ENCODE assay signal across 39 cellular contexts in genomic region chr7:10773430-10773829, GRCh38.
"Had no signal": no experiment of that assay in that cellular context is flagged by ENCODE, and none has a peak within 500 bp of the region (broad histone marks: within the 10 kb centered on the region; RNA-seq: fewer than 3 reads in every experiment).

No MANE protein-coding gene starts in this region.

- H3K27me3 Mint-ChIP-seq: activated naive CD4-positive, alpha-beta T cell treated with anti-CD3 and anti-CD28 coated beads, Interleukin-2, amount 10 ng/mL, durations not matched to agents 7 days and 5 days; activated naive CD4-positive, alpha-beta T cell treated with anti-CD3 and anti-CD28 coated beads, Interleukin-2, amount 50 U/mL, for 24 hours; activated naive CD8-positive, alpha-beta T cell; activated naive CD8-positive, alpha-beta T cell treated with anti-CD3 and anti-CD28 coated beads for 36 hours; activated naive CD8-positive, alpha-beta T cell treated with anti-CD3 and anti-CD28 coated beads, Interleukin-2, amount 10 ng/mL, durations not matched to agents 7 days and 5 days; activated naive CD8-positive, alpha-beta T cell treated with anti-CD3 and anti-CD28 coated beads, Interleukin-2, amount 50 U/mL, for 24 hours; activated T-cell treated with anti-CD3 and anti-CD28 coated beads, Interleukin-2, amount 50 U/mL, for 24 hours; activated T-helper 17 cell treated with anti-CD3 and anti-CD28 coated beads, Interleukin-2, amount 50 U/mL, for 72 hours; central memory CD8-positive, alpha-beta T cell had no signal

- ATAC-seq: activated naive CD4-positive, alpha-beta T cell treated with anti-CD3 and anti-CD28 coated beads, Interleukin-2, amount 50 U/mL, for 72 hours; activated naive CD8-positive, alpha-beta T cell treated with anti-CD3 and anti-CD28 coated beads, Interleukin-2, amount 50 U/mL, for 24 hours; activated T-cell treated with anti-CD3 and anti-CD28 coated beads, Interleukin-2, amount 50 U/mL, for 4 hours; activated T-cell treated with anti-CD3 and anti-CD28 coated beads, Interleukin-2, amount 50 U/mL, for 72 hours; activated T-helper 17 cell treated with anti-CD3 and anti-CD28 coated beads, Interleukin-2, amount 50 U/mL, for 72 hours; body of pancreas had no signal

- H3K27ac Mint-ChIP-seq: activated naive CD4-positive, alpha-beta T cell treated with anti-CD3 and anti-CD28 coated beads for 36 hours; activated naive CD4-positive, alpha-beta T cell treated with anti-CD3 and anti-CD28 coated beads, Interleukin-2, amount 10 ng/mL, durations not matched to agents 7 days and 5 days; activated naive CD4-positive, alpha-beta T cell treated with anti-CD3 and anti-CD28 coated beads, Interleukin-2, amount 50 U/mL, for 24 hours; activated naive CD4-positive, alpha-beta T cell treated with anti-CD3 and anti-CD28 coated beads, Interleukin-2, amount 50 U/mL, for 72 hours; activated naive CD8-positive, alpha-beta T cell; activated naive CD8-positive, alpha-beta T cell treated with anti-CD3 and anti-CD28 coated beads for 36 hours; activated naive CD8-positive, alpha-beta T cell treated with anti-CD3 and anti-CD28 coated beads, Interleukin-2, amount 10 ng/mL, durations not matched to agents 7 days and 5 days; activated naive CD8-positive, alpha-beta T cell treated with anti-CD3 and anti-CD28 coated beads, Interleukin-2, amount 50 U/mL, for 24 hours; activated T-cell treated with anti-CD3 and anti-CD28 coated beads, Interleukin-2, amount 50 U/mL, for 24 hours; activated T-cell treated with anti-CD3 and anti-CD28 coated beads, Interleukin-2, amount 50 U/mL, for 72 hours; activated T-helper 1 cell treated with anti-CD3 and anti-CD28 coated beads, Interleukin-12 subunit alpha, Interleukin-12 subunit beta, Interleukin-2, Interleukin-4 antibody, amounts not matched to agents 30 ng/mL and 10 ng/mL and 1 ng/mL, durations not matched to agents 14 hours and 24 hours and 36 hours; activated T-helper 17 cell treated with anti-CD3 and anti-CD28 coated beads, Interleukin-2, amount 50 U/mL, for 72 hours; activated T-helper 2 cell treated with anti-CD3 and anti-CD28 coated beads, Interferon-gamma antibody, Interleukin-2, Interleukin-4, amounts not matched to agents 10 μg/mL and 5 μg/mL and 100 μg/mL, durations not matched to agents 14 hours and 24 hours and 36 hours; brain had no signal

- DNase-seq: activated effector memory CD4-positive, alpha-beta T cell treated with anti-CD3 and anti-CD28 coated beads, Interleukin-2, amount 50 U/mL, for 16 hours; activated effector memory CD4-positive, alpha-beta T cell treated with Interleukin-2 at 50 U/mL for 16 hours; activated gamma-delta T cell; activated gamma-delta T cell treated with Interleukin-2 at 50 U/mL for 16 hours; activated naive CD4-positive, alpha-beta T cell; activated naive CD4-positive, alpha-beta T cell treated with anti-CD3 and anti-CD28 coated beads for 36 hours; activated naive CD4-positive, alpha-beta T cell treated with anti-CD3 and anti-CD28 coated beads, Interleukin-2, amount 10 ng/mL, durations not matched to agents 7 days and 5 days; activated naive CD4-positive, alpha-beta T cell treated with anti-CD3 and anti-CD28 coated beads, Interleukin-2, amount 50 U/mL, for 16 hours; activated naive CD4-positive, alpha-beta T cell treated with Interleukin-2 at 50 U/mL for 16 hours; activated naive CD8-positive, alpha-beta T cell treated with anti-CD3 and anti-CD28 coated beads for 36 hours; activated naive CD8-positive, alpha-beta T cell treated with anti-CD3 and anti-CD28 coated beads, Interleukin-2, amount 10 ng/mL, durations not matched to agents 7 days and 5 days; activated naive CD8-positive, alpha-beta T cell treated with anti-CD3 and anti-CD28 coated beads, Interleukin-2, amount 50 U/mL, for 24 hours; activated T-cell treated with anti-CD3 and anti-CD28 coated beads for 4 hours; activated T-cell treated with anti-CD3 and anti-CD28 coated beads, Interleukin-2, amount 50 U/mL, for 1 hour; activated T-cell treated with anti-CD3 and anti-CD28 coated beads, Interleukin-2, amount 50 U/mL, for 24 hours; activated T-cell treated with anti-CD3 and anti-CD28 coated beads, Interleukin-2, amount 50 U/mL, for 4 hours; activated T-cell treated with anti-CD3 and anti-CD28 coated beads, Interleukin-2, amount 50 U/mL, for 48 hours; activated T-cell treated with anti-CD3 and anti-CD28 coated beads, Interleukin-2, amount 50 U/mL, for 72 hours; adrenal gland; amniotic stem cell; amygdala; anterior cingulate cortex; aorta; body of pancreas; brain microvascular endothelial cell; caudate nucleus; central memory CD4-positive, alpha-beta T cell; cerebellar nuclear complex had no signal

- H3K9me3 Mint-ChIP-seq: activated naive CD4-positive, alpha-beta T cell treated with anti-CD3 and anti-CD28 coated beads for 36 hours; activated naive CD4-positive, alpha-beta T cell treated with anti-CD3 and anti-CD28 coated beads, Interleukin-2, amount 10 ng/mL, durations not matched to agents 7 days and 5 days; activated naive CD4-positive, alpha-beta T cell treated with anti-CD3 and anti-CD28 coated beads, Interleukin-2, amount 50 U/mL, for 24 hours; activated naive CD4-positive, alpha-beta T cell treated with anti-CD3 and anti-CD28 coated beads, Interleukin-2, amount 50 U/mL, for 72 hours; activated naive CD8-positive, alpha-beta T cell treated with anti-CD3 and anti-CD28 coated beads for 36 hours; activated naive CD8-positive, alpha-beta T cell treated with anti-CD3 and anti-CD28 coated beads, Interleukin-2, amount 10 ng/mL, durations not matched to agents 7 days and 5 days; activated naive CD8-positive, alpha-beta T cell treated with anti-CD3 and anti-CD28 coated beads, Interleukin-2, amount 50 U/mL, for 24 hours; activated T-cell treated with anti-CD3 and anti-CD28 coated beads, Interleukin-2, amount 50 U/mL, for 24 hours; activated T-cell treated with anti-CD3 and anti-CD28 coated beads, Interleukin-2, amount 50 U/mL, for 4 hours; activated T-cell treated with anti-CD3 and anti-CD28 coated beads, Interleukin-2, amount 50 U/mL, for 72 hours; activated T-helper 1 cell treated with anti-CD3 and anti-CD28 coated beads, Interleukin-12 subunit alpha, Interleukin-12 subunit beta, Interleukin-2, Interleukin-4 antibody, amounts not matched to agents 30 ng/mL and 10 ng/mL and 1 ng/mL, durations not matched to agents 14 hours and 24 hours and 36 hours; activated T-helper 17 cell treated with anti-CD3 and anti-CD28 coated beads, Interleukin-2, amount 50 U/mL, for 72 hours; activated T-helper 2 cell treated with anti-CD3 and anti-CD28 coated beads, Interferon-gamma antibody, Interleukin-2, Interleukin-4, amounts not matched to agents 10 μg/mL and 5 μg/mL and 100 μg/mL, durations not matched to agents 14 hours and 24 hours and 36 hours; central memory CD8-positive, alpha-beta T cell had no signal

- H3K27ac ChIP-seq: adrenal gland, ascending aorta, body of pancreas, brain microvascular endothelial cell, breast epithelium, cardiac muscle cell had no signal

- H3K4me3 ChIP-seq: adrenal gland, ascending aorta, body of pancreas, breast epithelium, cardiac muscle cell had no signal

- H3K27me3 ChIP-seq: adrenal gland, ascending aorta, body of pancreas, brain microvascular endothelial cell, breast epithelium, cardiac muscle cell had no signal

- H3K36me3 Mint-ChIP-seq: activated naive CD4-positive, alpha-beta T cell treated with anti-CD3 and anti-CD28 coated beads, Interleukin-2, amount 10 ng/mL, durations not matched to agents 7 days and 5 days; activated naive CD4-positive, alpha-beta T cell treated with anti-CD3 and anti-CD28 coated beads, Interleukin-2, amount 50 U/mL, for 24 hours; activated naive CD4-positive, alpha-beta T cell treated with anti-CD3 and anti-CD28 coated beads, Interleukin-2, amount 50 U/mL, for 72 hours; activated naive CD8-positive, alpha-beta T cell; activated naive CD8-positive, alpha-beta T cell treated with anti-CD3 and anti-CD28 coated beads for 36 hours; activated naive CD8-positive, alpha-beta T cell treated with anti-CD3 and anti-CD28 coated beads, Interleukin-2, amount 10 ng/mL, durations not matched to agents 7 days and 5 days; brain had no signal

- H3K4me1 ChIP-seq: adrenal gland, ascending aorta, body of pancreas, breast epithelium had no signal

- H3K36me3 ChIP-seq: adrenal gland, ascending aorta, brain microvascular endothelial cell, breast epithelium, cardiac muscle cell had no signal

- H3K4me3 Mint-ChIP-seq: activated naive CD4-positive, alpha-beta T cell treated with anti-CD3 and anti-CD28 coated beads for 36 hours; activated naive CD4-positive, alpha-beta T cell treated with anti-CD3 and anti-CD28 coated beads, Interleukin-2, amount 10 ng/mL, durations not matched to agents 7 days and 5 days; activated naive CD4-positive, alpha-beta T cell treated with anti-CD3 and anti-CD28 coated beads, Interleukin-2, amount 50 U/mL, for 24 hours; activated naive CD8-positive, alpha-beta T cell; activated naive CD8-positive, alpha-beta T cell treated with anti-CD3 and anti-CD28 coated beads for 36 hours; activated naive CD8-positive, alpha-beta T cell treated with anti-CD3 and anti-CD28 coated beads, Interleukin-2, amount 10 ng/mL, durations not matched to agents 7 days and 5 days; activated naive CD8-positive, alpha-beta T cell treated with anti-CD3 and anti-CD28 coated beads, Interleukin-2, amount 50 U/mL, for 24 hours; activated T-cell treated with anti-CD3 and anti-CD28 coated beads, Interleukin-2, amount 50 U/mL, for 24 hours; activated T-cell treated with anti-CD3 and anti-CD28 coated beads, Interleukin-2, amount 50 U/mL, for 4 hours; activated T-cell treated with anti-CD3 and anti-CD28 coated beads, Interleukin-2, amount 50 U/mL, for 72 hours; activated T-helper 1 cell treated with anti-CD3 and anti-CD28 coated beads, Interleukin-12 subunit alpha, Interleukin-12 subunit beta, Interleukin-2, Interleukin-4 antibody, amounts not matched to agents 30 ng/mL and 10 ng/mL and 1 ng/mL, durations not matched to agents 14 hours and 24 hours and 36 hours; activated T-helper 17 cell treated with anti-CD3 and anti-CD28 coated beads, Interleukin-2, amount 50 U/mL, for 72 hours; brain; central memory CD8-positive, alpha-beta T cell had no signal

- H3K9me3 ChIP-seq: adrenal gland, ascending aorta, body of pancreas, breast epithelium had no signal

- H3K4me1 Mint-ChIP-seq: activated naive CD4-positive, alpha-beta T cell treated with anti-CD3 and anti-CD28 coated beads, Interleukin-2, amount 10 ng/mL, durations not matched to agents 7 days and 5 days; activated naive CD4-positive, alpha-beta T cell treated with anti-CD3 and anti-CD28 coated beads, Interleukin-2, amount 50 U/mL, for 24 hours; activated naive CD8-positive, alpha-beta T cell treated with anti-CD3 and anti-CD28 coated beads for 36 hours; activated naive CD8-positive, alpha-beta T cell treated with anti-CD3 and anti-CD28 coated beads, Interleukin-2, amount 10 ng/mL, durations not matched to agents 7 days and 5 days; activated naive CD8-positive, alpha-beta T cell treated with anti-CD3 and anti-CD28 coated beads, Interleukin-2, amount 50 U/mL, for 24 hours; activated T-helper 17 cell treated with anti-CD3 and anti-CD28 coated beads, Interleukin-2, amount 50 U/mL, for 72 hours; central memory CD8-positive, alpha-beta T cell had no signal
